ENCODE assay signal across 17 cellular contexts in the genomic region with DNA sequence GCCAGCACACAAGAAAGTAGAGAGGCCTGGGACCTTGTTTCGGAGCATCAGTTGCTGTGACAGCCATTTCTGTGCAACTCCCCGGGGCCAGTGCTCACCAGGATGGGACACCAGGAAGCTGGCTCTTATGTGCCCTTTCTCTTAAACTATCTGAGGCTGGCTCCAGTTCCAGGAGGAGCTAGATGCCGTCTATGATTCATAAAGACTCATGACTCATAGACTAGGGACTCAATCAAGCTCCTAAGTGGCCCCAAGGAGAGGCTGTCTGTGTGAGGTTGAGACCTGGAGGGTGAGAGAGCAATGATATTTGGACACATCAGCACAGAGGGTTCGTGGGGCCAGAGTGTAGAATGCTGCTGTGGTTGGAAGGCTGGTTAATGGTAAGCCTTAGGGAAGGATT.
DNase-seq lines count a peak whose midpoint lies in the region; ATAC-seq and TF ChIP-seq lines count a peak whose summit lies in the region.
"Had no signal": no experiment of that assay in that cellular context is flagged by ENCODE, and none has a peak within 500 bp of the region (broad histone marks: within the 10 kb centered on the region; RNA-seq: fewer than 3 reads in every experiment).

No MANE protein-coding gene starts in this region.

- no peak for TF ChIP-seq EP300 in suprapubic skin (IDR thresholded peaks at IDR 0.05)

- H3K36me3 ChIP-seq in HAP-1 (replicated peaks) (no peaks in the 10 kb centered on the region), suprapubic skin (no peaks in the 10 kb centered on the region)

- WGBS in suprapubic skin = 56% methylated on average over 4 of the region's 4 CpGs

- H3K4me1 ChIP-seq in foreskin keratinocyte (no peaks in the 10 kb centered on the region), HAP-1 (no peaks in the 10 kb centered on the region), suprapubic skin (no peaks in the 10 kb centered on the region)

- H3K27me3 ChIP-seq in foreskin keratinocyte = no peaks in the 10 kb centered on the region
- H3K27me3 ChIP-seq in HAP-1 (ENCODE audit: low read depth) = no peaks in the 10 kb centered on the region
- H3K27me3 ChIP-seq in suprapubic skin = no peaks in the 10 kb centered on the region

- DNase-seq in A172 (ENCODE audit: low spot score) = peak; percentile 25
- DNase-seq in DMS53 treated with DMSO at 0.1 percent for 48 hours (lab: John Stamatoyannopoulos, UW; ENCODE audit: unreplicated experiment) = peak; percentile 15
- DNase-seq in RKO (ENCODE audit: low spot score) = peak; percentile 56
- DNase-seq in foreskin keratinocyte = no peak
- DNase-seq in HAP-1 (ENCODE audit: low spot score in 2 of 2) = no peak
- DNase-seq in posterior cingulate gyrus = no peak
- DNase-seq in suprapubic skin (ENCODE audit: low spot score in 2 of 2) = no peak
- DNase-seq: AML-193; DMS79; GM23248; Kasumi-1; NCI-H1417; NCI-H187 treated with DMSO at 0.1 percent for 48 hours; NCI-H446; NK-92 treated with Interleukin-12 subunit alpha and Interleukin-12 subunit beta, amount 100 ng/mL, for 24 hours; RPMI8226 had no signal

- H3K27ac ChIP-seq in foreskin keratinocyte (no peak overlapping the region), suprapubic skin (no peak overlapping the region)
- H3K27ac ChIP-seq: GM23248 had no signal

- TF ChIP-seq POLR2A in suprapubic skin (IDR thresholded peaks at IDR 0.05) = no peak

- TF ChIP-seq CTCF in foreskin keratinocyte (conservative IDR thresholded peaks at IDR 0.05) (no peak), suprapubic skin (IDR thresholded peaks at IDR 0.05) (no peak)

- H3K9me3 ChIP-seq in HAP-1 = no peaks in the 10 kb centered on the region
- no peaks in the 10 kb centered on the region for H3K9me3 ChIP-seq in suprapubic skin

- in situ Hi-C loops in HAP-1 (cut with MboI; ENCODE audit: low sequenced_read_pairs) = no loop called here

- intact Hi-C loops in posterior cingulate gyrus (cut with DNase I) = no loop called here

- H3K4me3 ChIP-seq in HAP-1 = no peak overlapping the region
- no peak overlapping the region for H3K4me3 ChIP-seq in suprapubic skin
- H3K4me3 ChIP-seq: GM23248 had no signal

- ATAC-seq in foreskin keratinocyte (peak; percentile 21), HG02852 (IDR thresholded peaks at IDR 0.05; ENCODE audit: unreplicated experiment) (no peak)

Comparison
In these comparisons a context has a peak if more than half of its experiments do, and no peak if none do; other contexts are left out.
1. DNase-seq: peak in A172 (single experiment), DMS53 treated with DMSO at 0.1 percent for 48 hours (single experiment) and RKO (single experiment); none in foreskin keratinocyte (0 of 2), HAP-1 (0 of 2), posterior cingulate gyrus (0 of 10) and suprapubic skin (0 of 2).